Comparison of ENCODE assay signal across 20 cellular contexts in genomic region chr18:10705786-10706185, GRCh38.
"Had no signal": no experiment of that assay in that cellular context is flagged by ENCODE, and none has a peak within 500 bp of the region (broad histone marks: within the 10 kb centered on the region; RNA-seq: fewer than 3 reads in every experiment).

No MANE protein-coding gene starts in this region.

- H3K4me3 ChIP-seq: breast epithelium, right atrium auricular region, skin epidermis, transverse colon had no signal

- H3K27me3 ChIP-seq: breast epithelium, right atrium auricular region, transverse colon had no signal

- H3K9me3 Mint-ChIP-seq: activated naive CD8-positive, alpha-beta T cell treated with anti-CD3 and anti-CD28 coated beads, Interleukin-2, amount 50 U/mL, for 24 hours; activated T-helper 17 cell treated with anti-CD3 and anti-CD28 coated beads, Interleukin-2, amount 50 U/mL, for 72 hours; T-helper 2 cell treated with Interferon-gamma antibody and Interleukin-4, amounts not matched to agents 5 μg/mL and 100 μg/mL, for 36 hours had no signal

- H3K27ac ChIP-seq: breast epithelium, right atrium auricular region, skin epidermis, transverse colon had no signal

- ATAC-seq: activated naive CD8-positive, alpha-beta T cell treated with anti-CD3 and anti-CD28 coated beads, Interleukin-2, amount 50 U/mL, for 24 hours; activated T-helper 17 cell treated with anti-CD3 and anti-CD28 coated beads, Interleukin-2, amount 50 U/mL, for 72 hours; naive thymus-derived CD8-positive, alpha-beta T cell had no signal

- H3K27me3 Mint-ChIP-seq: activated naive CD8-positive, alpha-beta T cell treated with anti-CD3 and anti-CD28 coated beads, Interleukin-2, amount 50 U/mL, for 24 hours; progenitor cell of endocrine pancreas had no signal

- H3K36me3 ChIP-seq: breast epithelium, right atrium auricular region, transverse colon had no signal

- H3K4me1 ChIP-seq: breast epithelium, right atrium auricular region, transverse colon had no signal

- H3K27ac Mint-ChIP-seq: activated naive CD8-positive, alpha-beta T cell treated with anti-CD3 and anti-CD28 coated beads, Interleukin-2, amount 50 U/mL, for 24 hours; activated T-helper 17 cell treated with anti-CD3 and anti-CD28 coated beads, Interleukin-2, amount 50 U/mL, for 72 hours; naive thymus-derived CD8-positive, alpha-beta T cell; T-helper 2 cell treated with Interferon-gamma antibody and Interleukin-4, amounts not matched to agents 5 μg/mL and 100 μg/mL, for 36 hours had no signal

- H3K36me3 Mint-ChIP-seq: naive thymus-derived CD8-positive, alpha-beta T cell had no signal

- H3K4me3 Mint-ChIP-seq: activated naive CD8-positive, alpha-beta T cell treated with anti-CD3 and anti-CD28 coated beads, Interleukin-2, amount 50 U/mL, for 24 hours; activated T-helper 17 cell treated with anti-CD3 and anti-CD28 coated beads, Interleukin-2, amount 50 U/mL, for 72 hours; T-helper 2 cell treated with Interferon-gamma antibody and Interleukin-4, amounts not matched to agents 5 μg/mL and 100 μg/mL, for 36 hours had no signal

- DNase-seq: activated CD4-positive, alpha-beta T cell treated with anti-CD3 and anti-CD28 coated beads, Interleukin-2, amount 50 U/mL, for 1 hour; activated naive CD4-positive, alpha-beta T cell treated with Interleukin-2 at 50 U/mL for 16 hours; activated naive CD8-positive, alpha-beta T cell treated with anti-CD3 and anti-CD28 coated beads, Interleukin-2, amount 50 U/mL, for 24 hours; activated T-cell treated with anti-CD3 and anti-CD28 coated beads for 4 hours; aorta; cerebellar nuclear complex; effector memory CD4-positive, alpha-beta T cell; foreskin melanocyte; mammary epithelial cell; naive thymus-derived CD8-positive, alpha-beta T cell; stimulated activated CD4-positive, alpha-beta T cell treated with anti-CD3 and anti-CD28 coated beads, Interleukin-4, amount 100 ng/mL, for 24 hours; stimulated activated naive CD4-positive, alpha-beta T cell treated with Interleukin-2 at 50 U/mL for 16 hours; substantia nigra; transverse colon had no signal

- H3K9me3 ChIP-seq: breast epithelium, right atrium auricular region, transverse colon had no signal

- H3K4me1 Mint-ChIP-seq: activated naive CD8-positive, alpha-beta T cell treated with anti-CD3 and anti-CD28 coated beads, Interleukin-2, amount 50 U/mL, for 24 hours; activated T-helper 17 cell treated with anti-CD3 and anti-CD28 coated beads, Interleukin-2, amount 50 U/mL, for 72 hours; naive thymus-derived CD8-positive, alpha-beta T cell had no signal
